ENCODE assay signal across 1 cellular context in genomic region chr11:117327567-117328413, GRCh38.
TF ChIP-seq lines count a peak whose summit lies in the region.

Gene CEP164, plus strand, starts transcription at chr11:117327854. Its CDS starts 10,733 bp downstream, at chr11:117338587.

TF ChIP-seq in SK-N-SH, 30 proteins besides CTCF, POLR2A, EP300 and RAD21 (continued from another document):
- TF ChIP-seq ZBTB33 (IDR thresholded peaks at IDR 0.05; ENCODE audit: borderline replicate concordance, low read depth) (no peak), IRF3 (IDR thresholded peaks at IDR 0.05; ENCODE audit: low read depth, low read length) (no peak; the same call in none of the 2 replicates)
